8 cellular contexts compared by ENCODE assay signal in genomic region chr19:43765109-43765876, GRCh38. TPM values are rescaled to one million over a fixed set of nuclear protein-coding genes. Genes with fewer than 3 reads are reported as not detected.
DNase-seq lines count a peak whose midpoint lies in the region; ATAC-seq and TF ChIP-seq lines count a peak whose summit lies in the region.

No MANE protein-coding gene starts in this region.

- H3K36me3 ChIP-seq in OCI-LY7 (ENCODE audit: insufficient read depth, low read length) (peaks cover 56% of the 10 kb centered on the region), heart right ventricle (no peaks in the 10 kb centered on the region)

- peak; percentile 68 for ATAC-seq in GM18505 (IDR thresholded peaks at IDR 0.05; ENCODE audit: unreplicated experiment)
- ATAC-seq in HG02840 (IDR thresholded peaks at IDR 0.05; ENCODE audit: low FRiP score, unreplicated experiment) = peak; percentile 58
- ATAC-seq in heart right ventricle = peak; percentile 43 to 81 (median 65)

- 52 to 56% methylated on average over 16 of the region's 16 CpGs for WGBS in heart right ventricle, 2 donors

- peak; percentile 57 for TF ChIP-seq POLR2A in GM18505 (IDR thresholded peaks at IDR 0.05; ENCODE audit: borderline replicate concordance, extremely low read depth, insufficient read depth, insufficient read length)

- H3K27ac ChIP-seq in OCI-LY7 (ENCODE audit: low read depth, low read length, poor library complexity, severe bottlenecking) (peak overlapping the region; percentile 96), heart right ventricle (peak overlapping the region in 8 of 10 donors; percentile 2 to 83 (median 34))

- H3K4me2 ChIP-seq in OCI-LY7 (ENCODE audit: low read length) = peak overlapping the region; percentile 81

- TF ChIP-seq CTCF in OCI-LY7 (conservative IDR thresholded peaks at IDR 0.05; ENCODE audit: low read length) (no peak), heart right ventricle (IDR thresholded peaks at IDR 0.05) (no peak)

- H3K4me3 ChIP-seq in OCI-LY7 (ENCODE audit: low read depth, low read length, poor library complexity, severe bottlenecking) = peak overlapping the region; percentile 56
- no peak overlapping the region for H3K4me3 ChIP-seq in heart right ventricle

- H3K9me2 ChIP-seq in OCI-LY7 (ENCODE audit: insufficient read depth, low read length) = no peaks in the 10 kb centered on the region

- DNase-seq in OCI-LY7 (ENCODE audit: low spot score) (peak; percentile 88), heart right ventricle (peak; percentile 32), NCI-H524 treated with DMSO at 0.1 percent for 48 hours (lab: John Stamatoyannopoulos, UW) (no peak), NCI-H1436 (lab: John Stamatoyannopoulos, UW) (no peak)
- DNase-seq in activated T-helper 1 cell treated with anti-CD3 and anti-CD28 coated beads, Interleukin-2, amount 50 U/mL, for 16 hours (ENCODE audit: low read depth in 1 of 2, low spot score in 1 of 2) = peak; percentile 51 to 67
- DNase-seq in stimulated activated CD4-positive, alpha-beta T cell treated with anti-CD3 and anti-CD28 coated beads, Interleukin-1b, Interleukin-23, amount 100 ng/mL, for 4 hours (ENCODE audit: low read depth in 2 of 2) = peak; percentile 54 to 66

- H3K4me1 ChIP-seq in OCI-LY7 (ENCODE audit: insufficient read depth, low read length, poor library complexity, severe bottlenecking) (peaks cover 74% of the 10 kb centered on the region), heart right ventricle (peaks cover 0 to 70% (median 0%) of the 10 kb centered on the region in 9 donors)

- intact Hi-C loops in OCI-LY7 (cut with micrococcal nuclease; ENCODE audit: unreplicated experiment) (loop anchor here (1.0 kb wide), 2 partner anchors 10 to 13 kb away; no protein-coding TSS in a partner anchor), heart right ventricle (cut with DNase I) (no loop called here)

- POLR2A ChIA-PET in OCI-LY7 (lab: Charles Lee) = interaction anchor here (1.9 to 6.7 kb wide), 2 partner anchors 10 to 13 kb away, joined by 17 to 49 read pairs; partner anchors contain the start of genes KCNN4 and SMG9

- no TSS peak for BruUV-seq in OCI-LY7 (replicated peaks; lab: Mats Ljungman, UMichigan)

- H2AFZ ChIP-seq in OCI-LY7 (ENCODE audit: low read length) = no peak overlapping the region

- no peaks in the 10 kb centered on the region for H3K27me3 ChIP-seq in heart right ventricle

- no peaks in the 10 kb centered on the region for H3K79me2 ChIP-seq in OCI-LY7 (ENCODE audit: insufficient read depth, low read depth, low read length)

- CTCF ChIA-PET in OCI-LY7 (lab: Charles Lee; ENCODE audit: unreplicated experiment) = interaction anchor here (3.6 kb wide), 1 partner anchor 13 kb away, joined by 18 read pairs; no protein-coding TSS in a partner anchor

- H4K20me1 ChIP-seq in OCI-LY7 (ENCODE audit: insufficient read depth, low read length) = no peaks in the 10 kb centered on the region

- H3K9me3 ChIP-seq in OCI-LY7 (ENCODE audit: low read length) = no peaks in the 10 kb centered on the region
- no peaks in the 10 kb centered on the region for H3K9me3 ChIP-seq in heart right ventricle

RNA-seq across cellular contexts. Expression of gene SMG9, which starts 10.5 kb away (rescaled TPM):
- 49.1 and 65.6 TPM in 2 replicates for total RNA-seq in OCI-LY7 (2014; rRNA removed; shearing (Covaris generic))
- total RNA-seq in OCI-LY7 (2022) (75.5 and 83.1 TPM in 2 replicates), heart right ventricle (10 to 100 TPM in 9 of 10 donors, 1 to 10 TPM in 1; 10.0 to 19.4 (median 13.3) TPM)
- 10 to 100 TPM; 20.3 to 30.4 TPM for polyA plus RNA-seq in heart right ventricle

RNA-seq across cellular contexts. Expression of gene KCNN4, which starts 15.5 kb away (rescaled TPM):
- total RNA-seq in OCI-LY7 (2014; rRNA removed; shearing (Covaris generic)) = 31.3 and 39.7 TPM in 2 replicates
- total RNA-seq in OCI-LY7 (2022) = 39.3 and 40.0 TPM in 2 replicates
- 1 to 10 TPM in 3 of 10 donors, under 1 TPM in 7; 0.34 to 1.6 (median 0.69) TPM for total RNA-seq in heart right ventricle
- 1 to 10 TPM; 1.2 to 1.4 TPM for polyA plus RNA-seq in heart right ventricle

RNA-seq across cellular contexts. Expression of gene LYPD5, which starts 37.0 kb away (rescaled TPM):
- not detected in 2 replicates for total RNA-seq in OCI-LY7 (2014; rRNA removed; shearing (Covaris generic))
- not detected in 2 replicates for total RNA-seq in OCI-LY7 (2022)
- total RNA-seq in heart right ventricle = 1 to 10 TPM in 5 of 10 donors, under 1 TPM in 5; 0.24 to 5.3 (median 0.90) TPM
- polyA plus RNA-seq in heart right ventricle = 1 to 10 TPM in 1 of 2 donors, under 1 TPM in 1; 0.37 to 1.2 TPM

RNA-seq across cellular contexts. Expression of gene IRGC, which starts 49.4 kb away (rescaled TPM):
- total RNA-seq in OCI-LY7 (2014; rRNA removed; shearing (Covaris generic)) = not detected in 2 replicates
- total RNA-seq in OCI-LY7 (2022) (not detected in 2 replicates), heart right ventricle (not detected)
- polyA plus RNA-seq in heart right ventricle = not detected

Comparison
In these comparisons a context has a peak if more than half of its experiments do, and no peak if none do; other contexts are left out.
1. DNase-seq: peak in OCI-LY7 (single experiment), activated T-helper 1 cell treated with anti-CD3 and anti-CD28 coated beads, Interleukin-2, amount 50 U/mL, for 16 hours (2 of 2), heart right ventricle (2 of 2) and stimulated activated CD4-positive, alpha-beta T cell treated with anti-CD3 and anti-CD28 coated beads, Interleukin-1b, Interleukin-23, amount 100 ng/mL, for 4 hours (2 of 2); none in NCI-H524 treated with DMSO at 0.1 percent for 48 hours (single experiment) and NCI-H1436 (single experiment).
2. RNA of gene KCNN4, which starts 15.5 kb away (total RNA-seq): 31.3 to 40.0 TPM in OCI-LY7; 0.34 to 1.6 TPM in heart right ventricle; every median in the first group is over 10 times any median in the second.
3. Peak in every context shown above with its lines, with median percentiles within 50 percentile points of each other: ATAC-seq.